Comparison of ENCODE assay signal across 28 cellular contexts in genomic region chr18:69152436-69152835, GRCh38.
"Had no signal": no experiment of that assay in that cellular context is flagged by ENCODE, and none has a peak within 500 bp of the region (broad histone marks: within the 10 kb centered on the region; RNA-seq: fewer than 3 reads in every experiment).

No MANE protein-coding gene starts in this region.

- DNase-seq: activated B cell treated with CpG ODN at 0.5 μM for 24 hours; activated CD4-positive, alpha-beta memory T cell treated with anti-CD3 and anti-CD28 coated beads for 36 hours; activated CD4-positive, alpha-beta T cell treated with anti-CD3 and anti-CD28 coated beads for 4 hours; activated CD4-positive, alpha-beta T cell treated with anti-CD3 and anti-CD28 coated beads, Interleukin-2, amount 10 ng/mL, durations not matched to agents 24 days and 14 days; activated CD4-positive, alpha-beta T cell treated with anti-CD3 and anti-CD28 coated beads, Interleukin-2, amount 50 U/mL, for 1 hour; activated CD4-positive, alpha-beta T cell treated with anti-CD3 and anti-CD28 coated beads, Interleukin-2, amount 50 U/mL, for 4 hours; activated CD4-positive, CD25-positive, alpha-beta regulatory T cell treated with anti-CD3 and anti-CD28 coated beads, Interleukin-2, amount 50 U/mL, for 72 hours; activated CD8-positive, alpha-beta memory T cell treated with anti-CD3 and anti-CD28 coated beads, Interleukin-2, amount 50 U/mL, for 4 hours; activated CD8-positive, alpha-beta T cell treated with anti-CD3 and anti-CD28 coated beads for 36 hours; activated effector memory CD4-positive, alpha-beta T cell treated with anti-CD3 and anti-CD28 coated beads, Interleukin-2, amount 50 U/mL, for 16 hours; activated gamma-delta T cell treated with Interleukin-2 at 50 U/mL for 16 hours; activated naive CD4-positive, alpha-beta T cell; activated naive CD4-positive, alpha-beta T cell treated with anti-CD3 and anti-CD28 coated beads for 36 hours; activated naive CD4-positive, alpha-beta T cell treated with anti-CD3 and anti-CD28 coated beads, Interleukin-2, amount 50 U/mL, for 16 hours; activated naive CD8-positive, alpha-beta T cell treated with anti-CD3 and anti-CD28 coated beads for 36 hours; activated T-cell treated with anti-CD3 and anti-CD28 coated beads for 4 hours; activated T-cell treated with anti-CD3 and anti-CD28 coated beads, Interleukin-2, amount 50 U/mL, for 1 hour; activated T-cell treated with anti-CD3 and anti-CD28 coated beads, Interleukin-2, amount 50 U/mL, for 4 hours; activated T-cell treated with anti-CD3 and anti-CD28 coated beads, Interleukin-2, amount 50 U/mL, for 72 hours; adrenal gland; amniotic stem cell; aorta; body of pancreas; brain microvascular endothelial cell; central memory CD4-positive, alpha-beta T cell; T-helper 1 cell; T-helper 2 cell; T-helper 9 cell had no signal
